In genomic region chr6:52517502-52518278, GRCh38 we compare ENCODE assay signal across 1 cellular context.
TF ChIP-seq lines count a peak whose summit lies in the region.

No MANE protein-coding gene starts in this region.

TF ChIP-seq in HepG2, 621 proteins besides CTCF, POLR2A, EP300 and RAD21 (continued from another document and continues in another):
- no peak for TF ChIP-seq ZNF609 (CRISPR knock-in tag; IDR thresholded peaks at IDR 0.05; ENCODE audit: borderline replicate concordance)
- TF ChIP-seq XBP1 (CRISPR knock-in tag; IDR thresholded peaks at IDR 0.05) = no peak
- TF ChIP-seq CENPBD1 (CRISPR knock-in tag; IDR thresholded peaks at IDR 0.05; ENCODE audit: borderline replicate concordance, low read depth) = no peak
- TF ChIP-seq JUND (CRISPR knock-in tag; IDR thresholded peaks at IDR 0.05) = peak; percentile 98
- TF ChIP-seq ZNF572 (CRISPR knock-in tag; IDR thresholded peaks at IDR 0.05) = no peak
- no peak for TF ChIP-seq ZNF563 (CRISPR knock-in tag; IDR thresholded peaks at IDR 0.05)
- TF ChIP-seq GPBP1L1 (CRISPR knock-in tag; IDR thresholded peaks at IDR 0.05) = no peak
- no peak for TF ChIP-seq ZSCAN20 (CRISPR knock-in tag; IDR thresholded peaks at IDR 0.05; ENCODE audit: borderline replicate concordance)
- TF ChIP-seq ZNF501 (CRISPR knock-in tag; IDR thresholded peaks at IDR 0.05) = peak; percentile 60
- no peak for TF ChIP-seq CSRNP2 (CRISPR knock-in tag; conservative IDR thresholded peaks at IDR 0.05; ENCODE audit: low read depth)
- no peak for TF ChIP-seq KAT2B (IDR thresholded peaks at IDR 0.05; ENCODE audit: borderline replicate concordance, low read depth, low read length)
- TF ChIP-seq ZNF335 (CRISPR knock-in tag; IDR thresholded peaks at IDR 0.05) = no peak
- TF ChIP-seq HMGA1 (CRISPR knock-in tag; conservative IDR thresholded peaks at IDR 0.05) = no peak
- TF ChIP-seq MTERF4 (CRISPR knock-in tag; IDR thresholded peaks at IDR 0.05) = peak; percentile 30; the same call in 1 of the 2 replicates
- no peak for TF ChIP-seq E2F2 (CRISPR knock-in tag; IDR thresholded peaks at IDR 0.05; ENCODE audit: borderline replicate concordance)
- peak; percentile 53; the same call in 1 of the 2 replicates for TF ChIP-seq MYPOP (CRISPR knock-in tag; IDR thresholded peaks at IDR 0.05)
- TF ChIP-seq ZFP82 (CRISPR knock-in tag; IDR thresholded peaks at IDR 0.05; ENCODE audit: borderline replicate concordance) = no peak; the same call in 1 of the 2 replicates
- TF ChIP-seq ZZZ3 (CRISPR knock-in tag; IDR thresholded peaks at IDR 0.05; ENCODE audit: borderline replicate concordance) = no peak
- no peak for TF ChIP-seq HINFP (CRISPR knock-in tag; IDR thresholded peaks at IDR 0.05; ENCODE audit: low read depth)
- TF ChIP-seq GABPB1 (CRISPR knock-in tag; IDR thresholded peaks at IDR 0.05) = no peak; the same call in 1 of the 2 replicates
- TF ChIP-seq ZNF644 (CRISPR knock-in tag; IDR thresholded peaks at IDR 0.05; ENCODE audit: low read depth) = peak; percentile 96
- TF ChIP-seq ZNF660 (CRISPR knock-in tag; IDR thresholded peaks at IDR 0.05; ENCODE audit: borderline replicate concordance, low read depth) = no peak
- TF ChIP-seq CAMTA2 (CRISPR knock-in tag; IDR thresholded peaks at IDR 0.05; ENCODE audit: borderline replicate concordance) = no peak
- TF ChIP-seq ZMAT3 (CRISPR knock-in tag; conservative IDR thresholded peaks at IDR 0.05) = no peak; the same call in 1 of the 2 replicates
- peak; percentile 71 for TF ChIP-seq DPF2 (CRISPR knock-in tag; IDR thresholded peaks at IDR 0.05; ENCODE audit: borderline replicate concordance, low read depth)
- TF ChIP-seq ZNF292 (CRISPR knock-in tag; IDR thresholded peaks at IDR 0.05; ENCODE audit: borderline replicate concordance, low read depth) = peak; percentile 77; the same call in 1 of the 2 replicates
- TF ChIP-seq EZH2 (conservative IDR thresholded peaks at IDR 0.05; ENCODE audit: low read depth, low read length) = no peak
- no peak for TF ChIP-seq ZNF749 (CRISPR knock-in tag; IDR thresholded peaks at IDR 0.05; ENCODE audit: borderline replicate concordance)
- TF ChIP-seq CHD4 (IDR thresholded peaks at IDR 0.05; ENCODE audit: borderline replicate concordance, low read length) = peak; percentile 57; the same call in 1 of the 2 replicates
- peak; percentile 96 for TF ChIP-seq JUNB (CRISPR knock-in tag; IDR thresholded peaks at IDR 0.05; ENCODE audit: borderline replicate concordance)
- TF ChIP-seq PAF1 (CRISPR knock-in tag; IDR thresholded peaks at IDR 0.05) = 0 out of 2 replicates have a peak, but pooled peaks have one; percentile 23
- TF ChIP-seq HNRNPL (IDR thresholded peaks at IDR 0.05; ENCODE audit: low read depth, low read length) = no peak
- no peak for TF ChIP-seq NFE2L1 (CRISPR knock-in tag; IDR thresholded peaks at IDR 0.05; ENCODE audit: borderline replicate concordance)
- no peak for TF ChIP-seq BRD4 (CRISPR knock-in tag; IDR thresholded peaks at IDR 0.05)
- peak; percentile 60; the same call in 1 of the 2 replicates for TF ChIP-seq GFI1 (CRISPR knock-in tag; IDR thresholded peaks at IDR 0.05; ENCODE audit: borderline replicate concordance)
- TF ChIP-seq CBX5 (CRISPR knock-in tag; IDR thresholded peaks at IDR 0.05; ENCODE audit: borderline replicate concordance) = peak; percentile 87; the same call in 1 of the 2 replicates
- no peak for TF ChIP-seq ETS1 (CRISPR knock-in tag; IDR thresholded peaks at IDR 0.05)
- peak; percentile 44; the same call in 1 of the 2 replicates for TF ChIP-seq ZNF205 (CRISPR knock-in tag; IDR thresholded peaks at IDR 0.05)
- TF ChIP-seq TRIM24 (CRISPR knock-in tag; IDR thresholded peaks at IDR 0.05) = peak; percentile 59; the same call in 1 of the 2 replicates
- no peak for TF ChIP-seq PREB (CRISPR knock-in tag; IDR thresholded peaks at IDR 0.05)
- 0 out of 2 replicates have a peak, but pooled peaks have one; percentile 57 for TF ChIP-seq DR1 (CRISPR knock-in tag; IDR thresholded peaks at IDR 0.05)
- TF ChIP-seq AKAP8 (CRISPR knock-in tag; IDR thresholded peaks at IDR 0.05) = peak; percentile 82
- no peak for TF ChIP-seq SIN3B (IDR thresholded peaks at IDR 0.05; ENCODE audit: low read length)
- TF ChIP-seq HDAC1 (CRISPR knock-in tag; IDR thresholded peaks at IDR 0.05) = peak; percentile 75
- TF ChIP-seq ZNF18 (CRISPR knock-in tag; IDR thresholded peaks at IDR 0.05; ENCODE audit: insufficient replicate concordance) = no peak
- TF ChIP-seq ZKSCAN8 (CRISPR knock-in tag; IDR thresholded peaks at IDR 0.05; ENCODE audit: borderline replicate concordance) = peak; percentile 88
